In genomic region chr19:5423567-5424125, GRCh38 we compare ENCODE assay signal across 1 cellular context.
A peak's percentile ranks its signal among the peaks of the same experiment; 100 is the strongest.
TF ChIP-seq lines count a peak whose summit lies in the region.

No MANE protein-coding gene starts in this region.

TF ChIP-seq in HEK293, 187 proteins besides CTCF, POLR2A, EP300 and RAD21 (continued from another document):
- TF ChIP-seq PRDM4 (tag by site-specific recombination; IDR thresholded peaks at IDR 0.05) (no peak), ZFHX2 (tag by site-specific recombination; conservative IDR thresholded peaks at IDR 0.05) (peak; percentile 90), ZNF157 (tag by site-specific recombination; IDR thresholded peaks at IDR 0.05) (no peak), ZNF776 (tag by site-specific recombination; IDR thresholded peaks at IDR 0.05; ENCODE audit: borderline replicate concordance) (no peak; the same call in 1 of the 2 replicates), ZNF692 (tag by site-specific recombination; IDR thresholded peaks at IDR 0.05) (no peak), ZNF155 (tag by site-specific recombination; IDR thresholded peaks at IDR 0.05) (no peak), ZNF121 (tag by site-specific recombination; IDR thresholded peaks at IDR 0.05) (no peak), KLF16 (tag by site-specific recombination; IDR thresholded peaks at IDR 0.05) (no peak), TRIM28 (IDR thresholded peaks at IDR 0.05; ENCODE audit: borderline replicate concordance, low read length) (no peak), ZNF580 (tag by site-specific recombination; IDR thresholded peaks at IDR 0.05) (no peak), ZNF530 (tag by site-specific recombination; IDR thresholded peaks at IDR 0.05; ENCODE audit: low read depth) (no peak), ZNF202 (tag by site-specific recombination; IDR thresholded peaks at IDR 0.05; ENCODE audit: borderline replicate concordance) (no peak), ZNF404 (tag by site-specific recombination; IDR thresholded peaks at IDR 0.05) (no peak), GLI4 (tag by site-specific recombination; IDR thresholded peaks at IDR 0.05) (no peak), ZBTB17 (tag by site-specific recombination; IDR thresholded peaks at IDR 0.05) (peak; percentile 91), ZNF664 (tag by site-specific recombination; IDR thresholded peaks at IDR 0.05) (no peak), TCF7L2 (IDR thresholded peaks at IDR 0.05; ENCODE audit: borderline replicate concordance, low read depth, low read length) (no peak), ZNF707 (tag by site-specific recombination; IDR thresholded peaks at IDR 0.05) (no peak)
